Comparison of ENCODE assay signal across 9 cellular contexts in the genomic region with DNA sequence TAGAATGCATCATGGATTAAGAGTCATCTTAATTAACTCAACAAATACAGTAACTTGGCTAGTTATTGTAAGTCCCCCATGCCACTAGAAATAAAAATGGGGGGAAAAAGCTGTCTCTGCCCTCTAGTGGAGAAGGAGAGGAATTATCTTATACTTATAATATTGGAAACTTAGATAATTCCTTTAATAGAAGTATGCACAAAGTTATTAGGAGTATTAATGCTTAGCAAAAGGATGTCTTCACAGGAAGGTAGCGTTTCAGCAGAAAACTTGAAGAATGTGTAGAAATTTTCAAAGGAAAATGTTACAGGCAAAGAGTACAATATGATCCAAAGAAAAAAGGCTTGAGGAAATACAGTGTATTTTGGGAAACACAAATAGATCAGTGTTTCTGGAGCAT. TPM values are rescaled to one million over a fixed set of nuclear protein-coding genes. Genes with fewer than 3 reads are reported as not detected.
DNase-seq lines count a peak whose midpoint lies in the region; ATAC-seq, FAIRE-seq and TF ChIP-seq lines count a peak whose summit lies in the region.
"Had no signal": no experiment of that assay in that cellular context is flagged by ENCODE, and none has a peak within 500 bp of the region (broad histone marks: within the 10 kb centered on the region; RNA-seq: fewer than 3 reads in every experiment).

No MANE protein-coding gene starts in this region.

- H3K27ac ChIP-seq in CD8-positive, alpha-beta T cell (ENCODE audit: low read depth, low read length) = no peak overlapping the region
- H3K27ac ChIP-seq in sigmoid colon = no peak overlapping the region

- WGBS in sigmoid colon, 2 donors = 24 to 40% methylated on average over 1 of the region's 1 CpG

- ATAC-seq in CD8-positive, alpha-beta T cell = no peak
- no peak for ATAC-seq in GM19324 (IDR thresholded peaks at IDR 0.05; ENCODE audit: low FRiP score, unreplicated experiment)
- no peak for ATAC-seq in GM18498 (IDR thresholded peaks at IDR 0.05; ENCODE audit: unreplicated experiment)

- no peaks in the 10 kb centered on the region for H3K9me3 Mint-ChIP-seq in CD8-positive, alpha-beta T cell
- H3K9me3 Mint-ChIP-seq in immature natural killer cell = no peaks in the 10 kb centered on the region

- TF ChIP-seq POLR2A in sigmoid colon (IDR thresholded peaks at IDR 0.05) = no peak

- peak; percentile 85 for TF ChIP-seq CTCF in CD8-positive, alpha-beta T cell (IDR thresholded peaks at IDR 0.05)
- TF ChIP-seq CTCF in sigmoid colon (IDR thresholded peaks at IDR 0.05) = peak in 2 of 4 experiments; percentile 14 to 54

- H3K27me3 Mint-ChIP-seq in CD8-positive, alpha-beta T cell (ENCODE audit: low read depth) = peaks cover 2% of the 10 kb centered on the region
- peaks cover 1 to 3% (median 3%) of the 10 kb centered on the region in 3 donors for H3K27me3 Mint-ChIP-seq in immature natural killer cell (ENCODE audit: low read depth in 3 of 3)

- H3K4me3 ChIP-seq in CD8-positive, alpha-beta T cell (ENCODE audit: low read depth, low read length) = no peak overlapping the region
- no peak overlapping the region for H3K4me3 ChIP-seq in sigmoid colon

- no peaks in the 10 kb centered on the region for H3K9me3 ChIP-seq in CD8-positive, alpha-beta T cell (ENCODE audit: low read length)
- no peaks in the 10 kb centered on the region for H3K9me3 ChIP-seq in sigmoid colon

- H3K4me1 ChIP-seq in CD8-positive, alpha-beta T cell (ENCODE audit: insufficient read depth, low read length) = no peaks in the 10 kb centered on the region
- no peaks in the 10 kb centered on the region for H3K4me1 ChIP-seq in sigmoid colon

- no peak for DNase-seq in CD8-positive, alpha-beta T cell
- DNase-seq in HS-27A (ENCODE audit: low read depth) (peak; percentile 3), immature natural killer cell (peak; percentile 3 to 21 (median 5)), sigmoid colon (no peak)
- DNase-seq in activated CD4-positive, alpha-beta T cell treated with anti-CD3 and anti-CD28 coated beads for 4 hours = no peak

- POLR2A ChIA-PET in CD8-positive, alpha-beta T cell (lab: Charles Lee) = no interaction called here

- H3K27ac Mint-ChIP-seq in CD8-positive, alpha-beta T cell = no peak overlapping the region
- H3K27ac Mint-ChIP-seq in immature natural killer cell = no peak overlapping the region

- no peak for TF ChIP-seq EP300 in sigmoid colon (IDR thresholded peaks at IDR 0.05)

- H3K36me3 ChIP-seq in CD8-positive, alpha-beta T cell (ENCODE audit: insufficient read depth, low read length) = no peaks in the 10 kb centered on the region
- H3K36me3 ChIP-seq in sigmoid colon = no peaks in the 10 kb centered on the region

- no peaks in the 10 kb centered on the region for H3K36me3 Mint-ChIP-seq in CD8-positive, alpha-beta T cell
- no peaks in the 10 kb centered on the region for H3K36me3 Mint-ChIP-seq in immature natural killer cell

- H3K27me3 ChIP-seq in CD8-positive, alpha-beta T cell (ENCODE audit: insufficient read depth, low read length) = no peaks in the 10 kb centered on the region
- no peaks in the 10 kb centered on the region for H3K27me3 ChIP-seq in sigmoid colon

- intact Hi-C loops in CD8-positive, alpha-beta T cell (cut with DNase I, micrococcal nuclease) = no loop called here
- intact Hi-C loops in sigmoid colon (cut with DNase I) = no loop called here

- peak; percentile 58 for FAIRE-seq in TTC549 (lab: Jason Lieb, UNC)
- FAIRE-seq: frontal cortex had no signal

- CTCF ChIA-PET in CD8-positive, alpha-beta T cell (lab: Charles Lee) = interaction anchor here (1.2 to 2.9 kb wide), 8 partner anchors 8 to 121 kb away, joined by 3 to 9 read pairs (median 4); a partner anchor contains a TSS

- no peak overlapping the region for H3K4me3 Mint-ChIP-seq in CD8-positive, alpha-beta T cell
- H3K4me3 Mint-ChIP-seq in immature natural killer cell = no peak overlapping the region

- no peaks in the 10 kb centered on the region for H3K4me1 Mint-ChIP-seq in CD8-positive, alpha-beta T cell (ENCODE audit: low read depth)
- H3K4me1 Mint-ChIP-seq in immature natural killer cell = no peaks in the 10 kb centered on the region

RNA-seq across cellular contexts. Expression of a gene that starts 19.8 kb away (rescaled TPM):
- total RNA-seq in CD8-positive, alpha-beta T cell = not detected
- polyA plus RNA-seq in immature natural killer cell = not detected
- not detected for total RNA-seq in sigmoid colon
- not detected for polyA plus RNA-seq in sigmoid colon
- total RNA-seq: frontal cortex had no signal

RNA-seq across cellular contexts. Expression of a gene that starts 35.2 kb away (rescaled TPM):
- not detected for total RNA-seq in CD8-positive, alpha-beta T cell
- not detected for polyA plus RNA-seq in immature natural killer cell
- 1 to 10 TPM in 1 of 4 donors, not detected in 3; 1.1 TPM for total RNA-seq in sigmoid colon
- polyA plus RNA-seq in sigmoid colon = 10 to 100 TPM; 14.1 to 28.4 (median 14.4) TPM
- total RNA-seq: frontal cortex had no signal

RNA-seq across cellular contexts. Expression of a gene that starts 37.6 kb away (rescaled TPM):
- 1 to 10 TPM; 6.8 to 7.4 TPM for total RNA-seq in CD8-positive, alpha-beta T cell
- polyA plus RNA-seq in immature natural killer cell (1 to 10 TPM in 2 of 3 donors, under 1 TPM in 1; 0.88 to 3.3 (median 1.8) TPM), sigmoid colon (10 to 100 TPM; 27.6 to 52.9 (median 29.4) TPM)
- total RNA-seq in sigmoid colon = 10 to 100 TPM; 38.2 to 89.7 (median 65.0) TPM

Comparison
In these comparisons a context has a peak if more than half of its experiments do, and no peak if none do; other contexts are left out.
1. DNase-seq: peak in HS-27A (single experiment) and immature natural killer cell (3 of 3); none in CD8-positive, alpha-beta T cell (0 of 7), sigmoid colon (single experiment) and activated CD4-positive, alpha-beta T cell treated with anti-CD3 and anti-CD28 coated beads for 4 hours (0 of 2).
2. RNA of a gene that starts 37.6 kb away (total RNA-seq): 38.2 to 89.7 TPM in sigmoid colon; 6.8 to 7.4 TPM in CD8-positive, alpha-beta T cell; every median in the first group is over 4 times any median in the second.